In the genomic region with DNA sequence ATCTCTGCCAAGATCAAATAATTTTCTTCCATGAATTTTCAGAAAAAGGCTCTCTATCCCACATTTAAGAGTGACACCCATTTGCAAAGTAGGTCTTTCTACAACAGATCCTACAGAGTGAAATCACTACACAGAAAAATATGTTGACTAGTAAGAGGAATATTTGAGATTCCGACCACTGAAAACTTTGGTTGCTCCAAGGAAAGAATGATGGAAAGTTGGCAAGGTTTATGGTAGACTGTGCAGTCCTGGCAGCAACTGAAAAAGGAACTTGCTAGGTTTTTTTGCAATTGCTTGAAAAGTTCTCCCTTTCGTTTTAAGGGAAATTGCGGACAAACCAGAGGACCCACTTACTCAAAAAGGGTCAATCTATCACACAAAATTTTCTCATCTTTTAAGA, we compare ENCODE assay signal across 1 cellular context.
TF ChIP-seq lines count a peak whose summit lies in the region.

No MANE protein-coding gene starts in this region.

TF ChIP-seq in GM23338, 12 proteins besides CTCF, POLR2A, EP300 and RAD21 (continued from another document):
- TF ChIP-seq ZNF462 (CRISPR knock-in tag; IDR thresholded peaks at IDR 0.05) (no peak), JUNB (IDR thresholded peaks at IDR 0.05; ENCODE audit: unreplicated experiment) (no peak), REST (IDR thresholded peaks at IDR 0.05; ENCODE audit: unreplicated experiment) (no peak), POLR2AphosphoS5 (IDR thresholded peaks at IDR 0.05; ENCODE audit: low read depth) (no peak), STAT1 (IDR thresholded peaks at IDR 0.05; ENCODE audit: unreplicated experiment) (no peak), ZNF114 (CRISPR knock-in tag; IDR thresholded peaks at IDR 0.05) (no peak), EZH2 (IDR thresholded peaks at IDR 0.05; ENCODE audit: low read depth, unreplicated experiment) (no peak), ZNF331 (CRISPR knock-in tag; IDR thresholded peaks at IDR 0.05; ENCODE audit: low read depth) (no peak), NANOG (IDR thresholded peaks at IDR 0.05; ENCODE audit: borderline replicate concordance) (no peak)
